8 cellular contexts compared by ENCODE assay signal in the genomic region with DNA sequence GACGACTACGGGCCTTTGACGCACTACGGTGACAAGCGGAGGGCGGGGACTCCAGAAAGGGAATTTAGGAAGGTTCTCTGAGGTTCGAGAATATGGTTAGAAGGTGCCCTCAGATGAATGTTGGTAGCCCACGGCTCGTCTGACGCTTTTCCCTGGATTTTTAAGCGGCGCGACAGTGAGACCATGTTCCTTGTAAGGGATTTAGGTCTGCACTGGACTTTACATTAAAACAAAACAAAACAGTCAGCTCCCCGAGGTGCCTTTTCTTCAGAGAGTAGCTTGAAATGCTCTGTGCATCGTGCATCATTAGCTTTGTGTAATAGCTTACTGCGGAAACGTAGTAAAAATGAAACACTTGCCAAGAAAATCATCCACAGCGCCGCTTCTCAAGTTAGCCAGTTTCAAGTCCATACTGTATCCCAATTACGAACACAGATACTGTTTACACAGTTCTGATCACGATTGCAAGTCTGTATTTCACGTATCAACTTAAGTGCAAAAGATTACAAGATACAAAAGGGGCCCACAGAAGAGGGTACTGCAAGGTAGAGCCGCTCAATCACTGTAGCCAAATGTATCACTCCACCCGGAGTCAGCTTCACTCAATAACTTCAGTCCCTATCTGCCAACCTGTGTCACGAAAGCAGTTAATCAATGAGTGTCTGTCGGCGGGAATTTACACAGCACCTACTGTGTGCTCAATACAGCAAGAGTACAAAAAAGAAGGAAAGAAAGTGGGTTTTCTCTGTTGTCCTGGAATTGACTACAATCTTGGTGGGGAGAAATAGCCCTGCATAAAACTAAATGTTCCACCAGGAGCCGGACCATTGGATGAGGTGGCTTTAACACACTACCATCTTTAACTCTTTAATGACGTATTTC. TPM values are rescaled to one million over a fixed set of nuclear protein-coding genes. Genes with fewer than 3 reads are reported as not detected.
DNase-seq lines count a peak whose midpoint lies in the region; ATAC-seq and TF ChIP-seq lines count a peak whose summit lies in the region.

No MANE protein-coding gene starts in this region.

- H3K27me3 Mint-ChIP-seq in stimulated activated naive CD8-positive, alpha-beta T cell treated with anti-CD3 and anti-CD28 coated beads, Interleukin-15, Interleukin-2, amounts not matched to agents 100 ng/mL and 50 ng/mL, for 24 hours = no peaks in the 10 kb centered on the region
- H3K27me3 Mint-ChIP-seq in glutamatergic neuron (ENCODE audit: unreplicated experiment) = peaks cover 3% of the 10 kb centered on the region

- no peak for DNase-seq in stimulated activated naive CD8-positive, alpha-beta T cell treated with anti-CD3 and anti-CD28 coated beads, Interleukin-15, Interleukin-2, amounts not matched to agents 100 U/mL and 50 U/mL, for 24 hours
- DNase-seq in WERI-Rb-1 (no peak), glutamatergic neuron (no peak), sigmoid colon (no peak), NCI-H226 (no peak), HuH-7.5 (ENCODE audit: low spot score) (no peak)

- H3K4me3 Mint-ChIP-seq in stimulated activated naive CD8-positive, alpha-beta T cell treated with anti-CD3 and anti-CD28 coated beads, Interleukin-15, Interleukin-2, amounts not matched to agents 100 ng/mL and 50 ng/mL, for 24 hours = peak overlapping the region; percentile 93
- H3K4me3 Mint-ChIP-seq in glutamatergic neuron (ENCODE audit: unreplicated experiment) = peak overlapping the region; percentile 85

- H3K4me3 ChIP-seq in WERI-Rb-1 (ENCODE audit: low read depth, low read length) = peak overlapping the region; percentile 74; the same call in 1 of the 2 replicates
- peak overlapping the region; percentile 71 to 75 (median 74) for H3K4me3 ChIP-seq in sigmoid colon

- 5 to 17% methylated on average over 29 of the region's 29 CpGs for WGBS in sigmoid colon, 2 donors

- no peak for TF ChIP-seq EP300 in sigmoid colon (IDR thresholded peaks at IDR 0.05)

- no peak for ATAC-seq in stimulated activated naive CD8-positive, alpha-beta T cell treated with anti-CD3 and anti-CD28 coated beads, Interleukin-15, Interleukin-2, amounts not matched to agents 100 U/mL and 50 U/mL, for 24 hours
- ATAC-seq in HG03097 (IDR thresholded peaks at IDR 0.05; ENCODE audit: low FRiP score, unreplicated experiment) = peak; percentile 9

- H3K9me3 ChIP-seq in WERI-Rb-1 (ENCODE audit: severe bottlenecking) (no peaks in the 10 kb centered on the region), sigmoid colon (no peaks in the 10 kb centered on the region)

- peak in 1 of 2 donors; percentile 29 for TF ChIP-seq POLR2A in sigmoid colon (IDR thresholded peaks at IDR 0.05)

- H3K4me1 ChIP-seq in sigmoid colon = peaks cover 0 to 5% (median 0%) of the 10 kb centered on the region in 4 donors

- H3K36me3 ChIP-seq in WERI-Rb-1 (no peaks in the 10 kb centered on the region), sigmoid colon (no peaks in the 10 kb centered on the region)

- H3K27ac ChIP-seq in WERI-Rb-1 = no peak overlapping the region; the same call in 1 of the 2 replicates
- H3K27ac ChIP-seq in sigmoid colon = peak overlapping the region; percentile 82 to 94 (median 87)

- peaks cover 20% of the 10 kb centered on the region for H3K27me3 ChIP-seq in WERI-Rb-1 (ENCODE audit: insufficient read depth, low read depth, severe bottlenecking)
- no peaks in the 10 kb centered on the region for H3K27me3 ChIP-seq in sigmoid colon

- peak overlapping the region; percentile 95 for H3K27ac Mint-ChIP-seq in stimulated activated naive CD8-positive, alpha-beta T cell treated with anti-CD3 and anti-CD28 coated beads, Interleukin-15, Interleukin-2, amounts not matched to agents 100 ng/mL and 50 ng/mL, for 24 hours
- peak overlapping the region; percentile 86 for H3K27ac Mint-ChIP-seq in glutamatergic neuron (ENCODE audit: unreplicated experiment)

- no peak for TF ChIP-seq CTCF in WERI-Rb-1 (IDR thresholded peaks at IDR 0.05; ENCODE audit: low read depth, low read length)
- no peak for TF ChIP-seq CTCF in glutamatergic neuron (IDR thresholded peaks at IDR 0.05; ENCODE audit: partially characterized antibody, unreplicated experiment)
- no peak for TF ChIP-seq CTCF in sigmoid colon (IDR thresholded peaks at IDR 0.05)

- intact Hi-C loops in sigmoid colon (cut with DNase I) = loop anchor here (5.0 to 10.0 kb wide), 3 partner anchors 46 to 248 kb away; partner anchors contain the start of gene UPF3B

- peaks cover 21% of the 10 kb centered on the region for H3K36me3 Mint-ChIP-seq in stimulated activated naive CD8-positive, alpha-beta T cell treated with anti-CD3 and anti-CD28 coated beads, Interleukin-15, Interleukin-2, amounts not matched to agents 100 ng/mL and 50 ng/mL, for 24 hours (ENCODE audit: low read depth)
- no peaks in the 10 kb centered on the region for H3K36me3 Mint-ChIP-seq in glutamatergic neuron (ENCODE audit: unreplicated experiment)

- no peaks in the 10 kb centered on the region for H3K9me3 Mint-ChIP-seq in stimulated activated naive CD8-positive, alpha-beta T cell treated with anti-CD3 and anti-CD28 coated beads, Interleukin-15, Interleukin-2, amounts not matched to agents 100 ng/mL and 50 ng/mL, for 24 hours
- H3K9me3 Mint-ChIP-seq in glutamatergic neuron (ENCODE audit: unreplicated experiment) = peaks cover 1% of the 10 kb centered on the region

- H3K4me1 Mint-ChIP-seq in stimulated activated naive CD8-positive, alpha-beta T cell treated with anti-CD3 and anti-CD28 coated beads, Interleukin-15, Interleukin-2, amounts not matched to agents 100 ng/mL and 50 ng/mL, for 24 hours (ENCODE audit: low read depth) = peaks cover 40% of the 10 kb centered on the region
- H3K4me1 Mint-ChIP-seq in glutamatergic neuron (ENCODE audit: low read depth, unreplicated experiment) = no peaks in the 10 kb centered on the region

RNA-seq across cellular contexts. Expression of gene NKRF, which starts 0.5 kb away (rescaled TPM):
- total RNA-seq in glutamatergic neuron (ENCODE audit: unreplicated experiment) (6.8 TPM), sigmoid colon (1 to 10 TPM; 4.8 to 6.1 (median 5.0) TPM)
- polyA plus RNA-seq in sigmoid colon = 1 to 10 TPM; 2.4 to 5.3 (median 2.5) TPM

RNA-seq across cellular contexts. Expression of gene UBE2A, which starts 32.4 kb away (rescaled TPM):
- total RNA-seq in glutamatergic neuron (ENCODE audit: unreplicated experiment) (56.3 TPM), sigmoid colon (10 to 100 TPM; 26.7 to 51.7 (median 43.1) TPM)
- polyA plus RNA-seq in sigmoid colon = 100 to 1,000 TPM in 1 of 3 donors, 10 to 100 TPM in 2; 71.1 to 228 (median 93.1) TPM

RNA-seq across cellular contexts. Expression of gene STEEP1, which starts 41.5 kb away (rescaled TPM):
- total RNA-seq in glutamatergic neuron (ENCODE audit: unreplicated experiment) = 28.7 TPM
- 10 to 100 TPM; 19.7 to 25.0 (median 21.9) TPM for total RNA-seq in sigmoid colon
- 10 to 100 TPM; 16.8 to 30.3 (median 20.3) TPM for polyA plus RNA-seq in sigmoid colon
